ENCODE assay signal across 22 cellular contexts in the genomic region with DNA sequence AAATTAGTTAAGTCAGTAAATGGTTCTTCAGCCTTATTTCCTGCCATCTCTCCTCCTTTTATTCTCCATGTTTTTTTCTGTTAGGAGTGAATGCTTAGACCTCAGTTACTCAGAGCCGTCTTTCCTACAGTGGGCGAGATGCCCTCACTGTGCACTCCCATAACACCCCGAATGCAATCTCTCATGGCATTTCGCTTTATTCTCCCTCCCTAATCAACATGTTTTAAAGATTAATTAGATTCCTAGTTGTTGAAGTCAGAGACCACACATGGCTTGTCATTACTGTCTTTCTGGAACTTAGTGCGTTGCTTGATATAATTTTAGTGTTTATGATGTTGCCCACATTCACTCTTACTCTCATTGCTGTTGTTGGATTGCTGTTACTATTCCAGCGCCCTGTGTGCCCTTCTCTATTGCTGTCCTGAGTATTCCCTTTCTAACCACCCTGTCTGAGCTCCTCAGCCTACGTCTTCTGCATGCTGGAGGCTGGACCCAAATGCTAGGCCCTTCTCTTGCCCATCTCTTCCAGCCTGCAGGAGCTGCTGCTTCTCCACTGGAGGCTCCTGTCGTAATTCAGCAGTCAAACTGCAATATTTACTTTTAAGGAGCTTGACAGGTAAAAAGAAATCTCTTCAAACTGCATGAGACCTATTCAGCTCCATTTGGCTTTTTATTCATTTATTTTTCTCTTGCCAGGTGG.
DNase-seq lines count a peak whose midpoint lies in the region; ATAC-seq, FAIRE-seq and TF ChIP-seq lines count a peak whose summit lies in the region.
"Had no signal": no experiment of that assay in that cellular context is flagged by ENCODE, and none has a peak within 500 bp of the region (broad histone marks: within the 10 kb centered on the region; RNA-seq: fewer than 3 reads in every experiment).

No MANE protein-coding gene starts in this region.

- peak; percentile 30 for FAIRE-seq in GM12892 (lab: Jason Lieb, UNC)

- no peaks in the 10 kb centered on the region for H3K4me1 ChIP-seq in right cardiac atrium (ENCODE audit: control insufficient read depth, insufficient read depth, low read length)

- DNase-seq in GM12892 (ENCODE audit: insufficient read length) (no peak), NCI-H345 treated with DMSO at 0.1 percent for 48 hours (lab: John Stamatoyannopoulos, UW; ENCODE audit: unreplicated experiment) (peak; percentile 58), dorsolateral prefrontal cortex (peak in 1 of 10 donors; percentile 6), occipital lobe (lab: John Stamatoyannopoulos, UW) (peak; percentile 7), left cardiac atrium (no peak), right cardiac atrium (no peak), NCI-H2029 (lab: John Stamatoyannopoulos, UW) (no peak)
- DNase-seq: activated CD4-positive, alpha-beta T cell treated with anti-CD3 and anti-CD28 coated beads for 1 hour; activated naive CD4-positive, alpha-beta T cell treated with Interleukin-2 at 50 U/mL for 16 hours; activated T-cell treated with anti-CD3 and anti-CD28 coated beads, Interleukin-2, amount 50 U/mL, for 4 hours; AML-193; foreskin keratinocyte; Karpas-422; NCI-H1048; NCI-H2171; NCI-H526 treated with DMSO at 0.1 percent for 48 hours; OCI-M1; Right ventricle myocardium superior; stimulated activated CD4-positive, alpha-beta T cell treated with anti-CD3 and anti-CD28 coated beads, Interleukin-2, amount 100 ng/mL, for 48 hours; stimulated activated naive CD8-positive, alpha-beta T cell treated with anti-CD3 and anti-CD28 coated beads, Interleukin-15, Interleukin-2, amounts not matched to agents 100 U/mL and 50 U/mL, for 24 hours had no signal

- TF ChIP-seq CTCF in dorsolateral prefrontal cortex (IDR thresholded peaks at IDR 0.05 in 54 of 56, conservative IDR thresholded peaks at IDR 0.05 in 2 of 56; ENCODE audit: low read depth in 1 of 56, partially characterized antibody in 56 of 56), result no peak

- no peaks in the 10 kb centered on the region for H3K27me3 ChIP-seq in dorsolateral prefrontal cortex
- H3K27me3 ChIP-seq in right cardiac atrium (ENCODE audit: control insufficient read depth, insufficient read depth), result no peaks in the 10 kb centered on the region
- H3K27me3 ChIP-seq: foreskin keratinocyte, tibial nerve had no signal

- no peaks in the 10 kb centered on the region for H3K9me3 ChIP-seq in right cardiac atrium (ENCODE audit: control insufficient read depth, low read length)
- H3K9me3 ChIP-seq: tibial nerve had no signal

- TF ChIP-seq POLR2A in GM12892 (IDR thresholded peaks at IDR 0.05; ENCODE audit: low read depth, low read length), result no peak

- ATAC-seq in left cardiac atrium, result no peak
- ATAC-seq in right cardiac atrium, result no peak
- ATAC-seq: activated T-cell treated with anti-CD3 and anti-CD28 coated beads, Interleukin-2, amount 50 U/mL, for 4 hours; foreskin keratinocyte; stimulated activated naive CD8-positive, alpha-beta T cell treated with anti-CD3 and anti-CD28 coated beads, Interleukin-15, Interleukin-2, amounts not matched to agents 100 U/mL and 50 U/mL, for 24 hours had no signal

- peak overlapping the region in 6 of 59 donors; percentile 5 to 27 (median 16) for H3K4me3 ChIP-seq in dorsolateral prefrontal cortex
- no peak overlapping the region for H3K4me3 ChIP-seq in right cardiac atrium (ENCODE audit: low read length)
- H3K4me3 ChIP-seq: smooth muscle cell, tibial nerve had no signal

- intact Hi-C loops in dorsolateral prefrontal cortex (cut with DNase I), result no loop called here
- intact Hi-C loops in left cardiac atrium (cut with DNase I), result no loop called here
- intact Hi-C loops in right cardiac atrium (cut with DNase I), result loop anchor here in 1 of 4 donors (10.0 kb wide), 1 partner anchor 52 kb away; no protein-coding TSS in a partner anchor

- WGBS in right cardiac atrium, result 89% methylated on average over 8 of the region's 8 CpGs

- H3K27ac ChIP-seq in dorsolateral prefrontal cortex (peak overlapping the region in 46 of 59 donors; percentile 0 to 79 (median 46)), right cardiac atrium (ENCODE audit: low read length) (no peak overlapping the region)
- H3K27ac ChIP-seq: foreskin keratinocyte, tibial nerve had no signal

Comparison
In these comparisons a context has a peak if more than half of its experiments do, and no peak if none do; other contexts are left out.
1. DNase-seq: peak in NCI-H345 treated with DMSO at 0.1 percent for 48 hours (single experiment) and occipital lobe (single experiment); none in GM12892 (single experiment), left cardiac atrium (single experiment), right cardiac atrium (0 of 3) and NCI-H2029 (single experiment).